19 cellular contexts compared by ENCODE assay signal in genomic region chr5:71954329-71954728, GRCh38.
A peak's percentile ranks its signal among the peaks of the same experiment; 100 is the strongest.
DNase-seq lines count a peak whose midpoint lies in the region; ATAC-seq, FAIRE-seq and TF ChIP-seq lines count a peak whose summit lies in the region.
"Had no signal": no experiment of that assay in that cellular context is flagged by ENCODE, and none has a peak within 500 bp of the region (broad histone marks: within the 10 kb centered on the region; RNA-seq: fewer than 3 reads in every experiment).

No MANE protein-coding gene starts in this region.

- H4K91ac ChIP-seq in neuronal stem cell (ENCODE audit: low read depth, low read length, poor library complexity) (no peak overlapping the region), mesenchymal stem cell (ENCODE audit: low read length) (no peak overlapping the region)

- H2BK120ac ChIP-seq in neuronal stem cell (ENCODE audit: low read depth, low read length) (no peak overlapping the region), mesenchymal stem cell (ENCODE audit: low read depth, low read length) (no peak overlapping the region)

- peak; percentile 82 for FAIRE-seq in bronchial epithelial cell (lab: Jason Lieb, UNC)
- FAIRE-seq: GM12878, GM19239, H54, HTR-8/SVneo had no signal

- H3K4ac ChIP-seq in neuronal stem cell (ENCODE audit: low read length) = no peak overlapping the region
- no peak overlapping the region for H3K4ac ChIP-seq in mesenchymal stem cell (ENCODE audit: low read depth in 1 of 2, low read length in 2 of 2)

- H3K23ac ChIP-seq in neuronal stem cell (ENCODE audit: low read depth, low read length, poor library complexity) (no peak overlapping the region), mesenchymal stem cell (ENCODE audit: low read length in 2 of 2) (no peak overlapping the region)

- H3K14ac ChIP-seq in neuronal stem cell (ENCODE audit: low read length) (peak overlapping the region; percentile 57), mesenchymal stem cell (ENCODE audit: low read length in 2 of 2) (no peak overlapping the region)

- DNase-seq in MM.1S = peak; percentile 11
- DNase-seq in bronchial epithelial cell (ENCODE audit: low read depth) = no peak
- DNase-seq in neuronal stem cell (ENCODE audit: low spot score) = no peak
- no peak for DNase-seq in mesenchymal stem cell
- no peak for DNase-seq in activated gamma-delta T cell (lab: John Stamatoyannopoulos, UW)
- no peak for DNase-seq in SIG-M5 treated with dmso at 0.1 percent for 504 hours (lab: John Stamatoyannopoulos, UW; ENCODE audit: unreplicated experiment)
- DNase-seq: Calu3; CD8-positive, alpha-beta T cell; DMS 273 treated with DMSO at 0.1 percent for 48 hours; DMS53; DND-41; EL; HCEC 1CT had no signal

- H3F3A ChIP-seq in MM.1S (ENCODE audit: insufficient read depth, low read length) = no peaks in the 10 kb centered on the region

- H3K27ac ChIP-seq in MM.1S (ENCODE audit: low read length) (no peak overlapping the region), neuronal stem cell (replicated peaks; ENCODE audit: low read length) (no peak overlapping the region), mesenchymal stem cell (ENCODE audit: low read length, poor library complexity, severe bottlenecking) (no peak overlapping the region)
- H3K27ac ChIP-seq: BLaER1 treated with 17β-estradiol and CSF1 and Interleukin-3, amounts not matched to agents 10 nM and 100 nM had no signal

- WGBS in neuronal stem cell (ENCODE audit: extremely low coverage in 2 of 2, insufficient read length in 2 of 2, insufficient replicate concordance in 1 of 2), 2 donors = no CpG with 5 or more reads among the region's 4 CpGs
- 53% methylated on average over 4 of the region's 4 CpGs for WGBS in mesenchymal stem cell

- no peak for ATAC-seq in GM18498 (IDR thresholded peaks at IDR 0.05; ENCODE audit: unreplicated experiment)
- ATAC-seq: CD8-positive, alpha-beta T cell; GM12878 had no signal

- H4K20me1 ChIP-seq in MM.1S (ENCODE audit: insufficient read depth, low read length) = no peaks in the 10 kb centered on the region
- H4K20me1 ChIP-seq: BLaER1 treated with 17β-estradiol and CSF1 and Interleukin-3, amounts not matched to agents 10 nM and 100 nM had no signal

- H3K4me1 ChIP-seq in MM.1S (ENCODE audit: low read length) (peaks cover 5% of the 10 kb centered on the region; the same call in 1 of the 2 replicates), neuronal stem cell (ENCODE audit: control insufficient read depth in 2 of 2, insufficient read depth in 1 of 2, low read depth in 1 of 2, low read length in 2 of 2) (peaks cover 10 to 20% of the 10 kb centered on the region in 2 donors), mesenchymal stem cell (ENCODE audit: control insufficient read depth, insufficient read depth, low read depth, low read length) (no peaks in the 10 kb centered on the region)
- H3K4me1 ChIP-seq: BLaER1 treated with 17β-estradiol and CSF1 and Interleukin-3, amounts not matched to agents 10 nM and 100 nM had no signal

- H3K9me2 ChIP-seq in MM.1S (replicated peaks; ENCODE audit: insufficient read depth, low read length) = no peaks in the 10 kb centered on the region

- H3K9ac ChIP-seq in MM.1S (ENCODE audit: low read length) (no peak overlapping the region), neuronal stem cell (ENCODE audit: low read depth, low read length, poor library complexity) (no peak overlapping the region), mesenchymal stem cell (ENCODE audit: low read length) (no peak overlapping the region)
- H3K9ac ChIP-seq: BLaER1 treated with 17β-estradiol and CSF1 and Interleukin-3, amounts not matched to agents 10 nM and 100 nM had no signal

- H2AFZ ChIP-seq in MM.1S (ENCODE audit: low read length) = no peak overlapping the region
- H2AFZ ChIP-seq in neuronal stem cell (ENCODE audit: low read length) = no peak overlapping the region
- no peak overlapping the region for H2AFZ ChIP-seq in mesenchymal stem cell (ENCODE audit: low read depth, low read length)

- H2BK5ac ChIP-seq in neuronal stem cell (ENCODE audit: low read length) = no peak overlapping the region
- no peak overlapping the region for H2BK5ac ChIP-seq in mesenchymal stem cell (ENCODE audit: low read depth, low read length, poor library complexity, severe bottlenecking)

- H3K79me2 ChIP-seq in MM.1S (ENCODE audit: low read length) = no peaks in the 10 kb centered on the region

- H3K36me3 ChIP-seq in MM.1S (replicated peaks; ENCODE audit: insufficient read depth, low read length) (no peaks in the 10 kb centered on the region), bronchial epithelial cell (ENCODE audit: control insufficient read depth, insufficient read depth, low read length) (no peaks in the 10 kb centered on the region), neuronal stem cell (replicated peaks in 1 of 2; ENCODE audit: control insufficient read depth in 2 of 2, insufficient read depth in 2 of 2, low read length in 2 of 2) (no peaks in the 10 kb centered on the region), mesenchymal stem cell (ENCODE audit: control insufficient read depth in 1 of 2, insufficient read depth in 2 of 2, low read depth in 1 of 2, low read length in 2 of 2) (no peaks in the 10 kb centered on the region)
- H3K36me3 ChIP-seq: BLaER1 treated with 17β-estradiol and CSF1 and Interleukin-3, amounts not matched to agents 10 nM and 100 nM had no signal

- H2BK15ac ChIP-seq in neuronal stem cell (ENCODE audit: low read length) (no peak overlapping the region), mesenchymal stem cell (ENCODE audit: low read depth, poor library complexity, severe bottlenecking) (no peak overlapping the region)

- H4K8ac ChIP-seq in neuronal stem cell (ENCODE audit: low read depth, low read length) (no peak overlapping the region), mesenchymal stem cell (ENCODE audit: low read length) (no peak overlapping the region)

- no peak overlapping the region for H3K4me2 ChIP-seq in MM.1S (ENCODE audit: low read depth, low read length)
- no peak overlapping the region for H3K4me2 ChIP-seq in neuronal stem cell (ENCODE audit: insufficient read depth, low read length, poor library complexity, severe bottlenecking)
- H3K4me2 ChIP-seq in mesenchymal stem cell (ENCODE audit: low read length, poor library complexity, severe bottlenecking) = no peak overlapping the region
- H3K4me2 ChIP-seq: BLaER1 treated with 17β-estradiol and CSF1 and Interleukin-3, amounts not matched to agents 10 nM and 100 nM had no signal

- H2BK12ac ChIP-seq in neuronal stem cell (ENCODE audit: low read length) (no peak overlapping the region), mesenchymal stem cell (ENCODE audit: low read length in 2 of 2) (no peak overlapping the region)

- H2AK5ac ChIP-seq in neuronal stem cell (ENCODE audit: low read depth, low read length) = peak overlapping the region; percentile 51
- H2AK5ac ChIP-seq in mesenchymal stem cell (ENCODE audit: low read length, severe bottlenecking) = no peak overlapping the region

- H3K79me1 ChIP-seq in neuronal stem cell (ENCODE audit: low read depth, low read length) (no peaks in the 10 kb centered on the region), mesenchymal stem cell (replicated peaks; ENCODE audit: low read length, poor library complexity, severe bottlenecking) (no peaks in the 10 kb centered on the region)

- H3K9me3 ChIP-seq in MM.1S (replicated peaks; ENCODE audit: insufficient read depth, low read length) (no peaks in the 10 kb centered on the region), neuronal stem cell (replicated peaks in 1 of 2; ENCODE audit: control insufficient read depth in 2 of 2, insufficient read depth in 1 of 2, low read depth in 1 of 2, low read length in 2 of 2) (peaks cover 0 to 6% of the 10 kb centered on the region in 2 donors), mesenchymal stem cell (ENCODE audit: control insufficient read depth, low read length) (peaks cover 1% of the 10 kb centered on the region)

- TF ChIP-seq CTCF in MM.1S (IDR thresholded peaks at IDR 0.05; ENCODE audit: low read length) (no peak), bronchial epithelial cell (IDR thresholded peaks at IDR 0.05; ENCODE audit: insufficient read depth, low read length, severe bottlenecking) (no peak)

- H3K27me3 ChIP-seq in MM.1S (replicated peaks; ENCODE audit: insufficient read depth, low read length) (no peaks in the 10 kb centered on the region), bronchial epithelial cell (ENCODE audit: control insufficient read depth, insufficient read depth, low read length) (no peaks in the 10 kb centered on the region), neuronal stem cell (ENCODE audit: control insufficient read depth in 3 of 3, insufficient read depth in 3 of 3, low read depth in 1 of 3, low read length in 3 of 3) (no peaks in the 10 kb centered on the region), mesenchymal stem cell (ENCODE audit: control insufficient read depth in 1 of 2, insufficient read depth in 1 of 2, low read length in 2 of 2) (peaks cover 10 to 11% of the 10 kb centered on the region in 2 experiments)
- H3K27me3 ChIP-seq: BLaER1 treated with 17β-estradiol and CSF1 and Interleukin-3, amounts not matched to agents 10 nM and 100 nM had no signal

- H3K18ac ChIP-seq in neuronal stem cell (ENCODE audit: low read length) (no peak overlapping the region), mesenchymal stem cell (ENCODE audit: low read depth in 1 of 2, low read length in 2 of 2) (no peak overlapping the region)

- H3K4me3 ChIP-seq in MM.1S (ENCODE audit: low read length) (no peak overlapping the region), bronchial epithelial cell (ENCODE audit: low read depth, low read length) (no peak overlapping the region), neuronal stem cell (ENCODE audit: low read length in 2 of 2) (peak overlapping the region in 1 of 2 donors; percentile 25), mesenchymal stem cell (ENCODE audit: insufficient read depth in 1 of 2, low read depth in 1 of 2, low read length in 2 of 2) (no peak overlapping the region)
- H3K4me3 ChIP-seq: BLaER1 treated with 17β-estradiol and CSF1 and Interleukin-3, amounts not matched to agents 10 nM and 100 nM; GM12878 had no signal
